Comparison of ENCODE assay signal across 1 cellular context in genomic region chr20:49594929-49595311, GRCh38.
TF ChIP-seq lines count a peak whose summit lies in the region.

No MANE protein-coding gene starts in this region.

TF ChIP-seq in WTC11, 78 proteins besides CTCF, POLR2A, EP300 and RAD21 (continued from another document):
- TF ChIP-seq ZBTB43 (CRISPR knock-in tag; IDR thresholded peaks at IDR 0.05), result no peak
- no peak for TF ChIP-seq GRHL2 (CRISPR knock-in tag; IDR thresholded peaks at IDR 0.05; ENCODE audit: insufficient replicate concordance, severe bottlenecking)
- no peak for TF ChIP-seq TP53 (CRISPR knock-in tag; IDR thresholded peaks at IDR 0.05)
- no peak for TF ChIP-seq ZNF263 (CRISPR knock-in tag; IDR thresholded peaks at IDR 0.05; ENCODE audit: low read depth)
- TF ChIP-seq FOXP1 (CRISPR knock-in tag; IDR thresholded peaks at IDR 0.05; ENCODE audit: borderline replicate concordance), result no peak
